In genomic region chr12:19474147-19474546, GRCh38 we compare ENCODE assay signal across 22 cellular contexts. TPM values are rescaled to one million over a fixed set of nuclear protein-coding genes. Genes with fewer than 3 reads are reported as not detected.
DNase-seq lines count a peak whose midpoint lies in the region; ATAC-seq, FAIRE-seq and TF ChIP-seq lines count a peak whose summit lies in the region.
"Had no signal": no experiment of that assay in that cellular context is flagged by ENCODE, and none has a peak within 500 bp of the region (broad histone marks: within the 10 kb centered on the region; RNA-seq: fewer than 3 reads in every experiment).

No MANE protein-coding gene starts in this region.

- no peak for DNase-seq in ascending aorta (ENCODE audit: low spot score in 2 of 2)
- DNase-seq in fibroblast of peridontal ligament (ENCODE audit: extremely low read depth), result peak; percentile 71
- peak; percentile 47 for DNase-seq in stromal cell of bone marrow (ENCODE audit: low read depth)
- no peak for DNase-seq in colonic mucosa
- no peak for DNase-seq in cerebellum (ENCODE audit: low spot score)
- DNase-seq: ACHN; BE2C; Calu3; CD4-positive, alpha-beta T cell; DMS79; IMR-90; Karpas-422; MM.1S; NCI-H1092 treated with DMSO at 0.1 percent for 48 hours; NCI-H1694; NCI-H510A treated with DMSO at 0.1 percent for 48 hours had no signal

- H3K36me3 ChIP-seq in ascending aorta (peaks cover 4 to 5% of the 10 kb centered on the region in 2 donors), colonic mucosa (no peaks in the 10 kb centered on the region)

- no peak for TF ChIP-seq CTCF in ascending aorta (IDR thresholded peaks at IDR 0.05)
- TF ChIP-seq CTCF in colonic mucosa (IDR thresholded peaks at IDR 0.05), result no peak

- H3K9me3 ChIP-seq in ascending aorta, result no peaks in the 10 kb centered on the region
- no peaks in the 10 kb centered on the region for H3K9me3 ChIP-seq in colonic mucosa
- H3K9me3 ChIP-seq: BE2C had no signal

- H3K9ac ChIP-seq in colonic mucosa (ENCODE audit: low read depth in 2 of 2, low read length in 2 of 2), result no peak overlapping the region

- H3K4me3 ChIP-seq in ascending aorta (no peak overlapping the region), colonic mucosa (no peak overlapping the region)
- H3K4me3 ChIP-seq: GM23338 had no signal

- intact Hi-C loops in ascending aorta (cut with DNase I), result no loop called here
- intact Hi-C loops in colonic mucosa (cut with DNase I), result no loop called here

- H3K4me1 ChIP-seq in ascending aorta (peaks cover 0 to 22% of the 10 kb centered on the region in 2 donors), colonic mucosa (no peaks in the 10 kb centered on the region)
- H3K4me1 ChIP-seq: BE2C had no signal

- H3K27ac ChIP-seq in ascending aorta (peak overlapping the region; percentile 50 to 77), colonic mucosa (no peak overlapping the region)

- H3K27me3 ChIP-seq in ascending aorta (no peaks in the 10 kb centered on the region), colonic mucosa (no peaks in the 10 kb centered on the region)
- H3K27me3 ChIP-seq: BE2C had no signal

- peak; percentile 74 for FAIRE-seq in G401.6 (lab: Jason Lieb, UNC)
- FAIRE-seq: GM12891, GM18507 had no signal

- no peak for ATAC-seq in GM21529 (IDR thresholded peaks at IDR 0.05; ENCODE audit: unreplicated experiment)
- ATAC-seq: GM23338, HCT116 had no signal

RNA-seq across cellular contexts. Expression of gene AEBP2, which starts 34.9 kb away (rescaled TPM):
- total RNA-seq in ascending aorta (29.6 TPM), colonic mucosa (10 to 100 TPM; 25.5 to 37.7 TPM), cerebellum (39.3 TPM)

Comparison
In these comparisons a context has a peak if more than half of its experiments do, and no peak if none do; other contexts are left out.
1. DNase-seq: peak in fibroblast of peridontal ligament (single experiment) and stromal cell of bone marrow (single experiment); none in ascending aorta (0 of 2), colonic mucosa (single experiment) and cerebellum (single experiment).